In the genomic region with DNA sequence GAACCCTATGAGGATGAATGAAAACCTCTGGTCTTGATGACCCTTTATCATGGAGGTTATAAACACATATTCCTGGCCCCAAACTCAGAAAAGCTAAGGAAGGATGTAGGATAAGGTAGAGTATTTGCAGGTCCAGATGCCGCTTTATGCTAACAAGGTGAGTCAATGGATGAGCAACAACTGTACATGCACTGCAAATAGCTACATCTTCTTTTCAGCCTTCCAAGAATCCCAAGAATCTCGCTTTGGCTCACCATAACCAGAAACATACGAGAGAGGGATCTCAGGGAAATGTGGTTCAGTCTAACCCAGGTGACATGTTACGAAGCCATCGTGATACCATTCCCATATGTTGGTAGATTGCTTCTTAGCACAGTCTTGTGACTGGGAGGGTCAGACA, we compare ENCODE assay signal across 28 cellular contexts.
A peak's percentile ranks its signal among the peaks of the same experiment; 100 is the strongest.
DNase-seq lines count a peak whose midpoint lies in the region; ATAC-seq, FAIRE-seq and TF ChIP-seq lines count a peak whose summit lies in the region.
"Had no signal": no experiment of that assay in that cellular context is flagged by ENCODE, and none has a peak within 500 bp of the region (broad histone marks: within the 10 kb centered on the region; RNA-seq: fewer than 3 reads in every experiment).

No MANE protein-coding gene starts in this region.

- H3K27ac ChIP-seq in astrocyte (ENCODE audit: low read depth, low read length) (peak overlapping the region; percentile 23), stomach (no peak overlapping the region)
- H3K27ac ChIP-seq: BLaER1 treated with 17β-estradiol and CSF1 and Interleukin-3, amounts not matched to agents 10 nM and 100 nM; PC-9; RWPE1 had no signal

- H3K36me3 ChIP-seq in astrocyte (ENCODE audit: insufficient read depth, low read length) (no peaks in the 10 kb centered on the region), stomach (no peaks in the 10 kb centered on the region)
- H3K36me3 ChIP-seq: BLaER1 treated with 17β-estradiol and CSF1 and Interleukin-3, amounts not matched to agents 10 nM and 100 nM had no signal

- peaks cover 78% of the 10 kb centered on the region for H3K4me1 Mint-ChIP-seq in HFFc6 (ENCODE audit: low read depth)
- peaks cover 52% of the 10 kb centered on the region for H3K4me1 Mint-ChIP-seq in astrocyte (ENCODE audit: low read depth, unreplicated experiment)

- H3K4me3 Mint-ChIP-seq in HFFc6, result no peak overlapping the region
- H3K4me3 Mint-ChIP-seq in astrocyte (ENCODE audit: unreplicated experiment), result no peak overlapping the region
- H3K4me3 Mint-ChIP-seq: CD4-positive, alpha-beta T cell had no signal

- no peaks in the 10 kb centered on the region for H3K79me2 ChIP-seq in astrocyte (ENCODE audit: insufficient read depth, low read length)

- H3K27me3 ChIP-seq in astrocyte (ENCODE audit: insufficient read depth, low read length) (no peaks in the 10 kb centered on the region), stomach (no peaks in the 10 kb centered on the region)
- H3K27me3 ChIP-seq: BLaER1 treated with 17β-estradiol and CSF1 and Interleukin-3, amounts not matched to agents 10 nM and 100 nM had no signal

- no peak overlapping the region for H3K9ac ChIP-seq in astrocyte (ENCODE audit: low read length)
- H3K9ac ChIP-seq: BLaER1 treated with 17β-estradiol and CSF1 and Interleukin-3, amounts not matched to agents 10 nM and 100 nM had no signal

- H4K20me1 ChIP-seq in astrocyte (ENCODE audit: insufficient read depth, low read length), result no peaks in the 10 kb centered on the region
- H4K20me1 ChIP-seq: BLaER1 treated with 17β-estradiol and CSF1 and Interleukin-3, amounts not matched to agents 10 nM and 100 nM had no signal

- peaks cover 19% of the 10 kb centered on the region; the same call in 1 of the 2 replicates for H3K36me3 Mint-ChIP-seq in HFFc6 (ENCODE audit: low read depth)
- H3K36me3 Mint-ChIP-seq in astrocyte (ENCODE audit: low read depth, unreplicated experiment), result no peaks in the 10 kb centered on the region

- H3K4me1 ChIP-seq in astrocyte (ENCODE audit: insufficient read depth, low read length), result peaks cover 27% of the 10 kb centered on the region
- H3K4me1 ChIP-seq in stomach, result peaks cover 0 to 11% (median 3%) of the 10 kb centered on the region in 4 donors

- H3K9me3 ChIP-seq in astrocyte (ENCODE audit: insufficient read depth, low read depth, low read length) (peaks cover 7% of the 10 kb centered on the region), stomach (no peaks in the 10 kb centered on the region)

- H3K4me3 ChIP-seq in astrocyte (ENCODE audit: insufficient read depth, low read depth, low read length), result no peak overlapping the region
- no peak overlapping the region for H3K4me3 ChIP-seq in stomach
- H3K4me3 ChIP-seq: BLaER1 treated with 17β-estradiol and CSF1 and Interleukin-3, amounts not matched to agents 10 nM and 100 nM; PC-9 had no signal

- peaks cover 13% of the 10 kb centered on the region for H3K9me3 Mint-ChIP-seq in HFFc6
- H3K9me3 Mint-ChIP-seq in astrocyte (ENCODE audit: unreplicated experiment), result peaks cover 5% of the 10 kb centered on the region
- H3K9me3 Mint-ChIP-seq: CD4-positive, alpha-beta T cell had no signal

- no peak overlapping the region for H3K4me2 ChIP-seq in astrocyte (ENCODE audit: low read length)
- H3K4me2 ChIP-seq: BLaER1 treated with 17β-estradiol and CSF1 and Interleukin-3, amounts not matched to agents 10 nM and 100 nM; PC-9 had no signal

- no peak for FAIRE-seq in astrocyte (lab: Jason Lieb, UNC)
- FAIRE-seq: D721Med, G401.6 had no signal

- H3K27ac Mint-ChIP-seq in HFFc6 (no peak overlapping the region), astrocyte (ENCODE audit: unreplicated experiment) (peak overlapping the region; percentile 26)
- H3K27ac Mint-ChIP-seq: CD4-positive, alpha-beta T cell had no signal

- no peak for ATAC-seq in HG02840 (IDR thresholded peaks at IDR 0.05; ENCODE audit: low FRiP score, unreplicated experiment)
- ATAC-seq: HCT116 had no signal

- intact Hi-C loops in stomach (cut with DNase I; ENCODE audit: low total_unique reads), result no loop called here
- intact Hi-C loops in posterior cingulate gyrus (cut with DNase I), result no loop called here

- no peak overlapping the region for H2AFZ ChIP-seq in astrocyte (ENCODE audit: low read depth, low read length)
- H2AFZ ChIP-seq: PC-9 had no signal

- TF ChIP-seq CTCF in HFFc6 (IDR thresholded peaks at IDR 0.05) (no peak), astrocyte (IDR thresholded peaks at IDR 0.05; ENCODE audit: insufficient read depth, low read depth, low read length) (no peak), stomach (IDR thresholded peaks at IDR 0.05) (no peak)

- H3K27me3 Mint-ChIP-seq in HFFc6 (ENCODE audit: insufficient read depth) (peaks cover 5% of the 10 kb centered on the region), astrocyte (ENCODE audit: low read depth, unreplicated experiment) (no peaks in the 10 kb centered on the region)

- no peak for TF ChIP-seq POLR2A in stomach (IDR thresholded peaks at IDR 0.05)

- 91 to 96% (median 94%) methylated on average over 5 of the region's 5 CpGs for WGBS in stomach, 5 donors

- TF ChIP-seq EP300 in stomach (IDR thresholded peaks at IDR 0.05), result no peak

- DNase-seq in A172 (ENCODE audit: low spot score), result peak; percentile 68
- DNase-seq in HFFc6, result peak; percentile 28
- DNase-seq in astrocyte (ENCODE audit: low read depth), result no peak
- DNase-seq in kidney tubule cell (ENCODE audit: low spot score), result peak; percentile 28
- DNase-seq in stomach, result no peak
- DNase-seq in posterior cingulate gyrus, result no peak
- DNase-seq: 8988T; AML-193; CD4-positive, alpha-beta T cell; GOT3; KBM-7; MV-4-11; NCI-H1105; NCI-H1436 treated with DMSO at 0.1 percent for 48 hours; NCI-H1930; NCI-H446; NCI-H524 treated with DMSO at 0.1 percent for 48 hours; NCI-H774; NK-92 treated with Interleukin-12 subunit alpha and Interleukin-12 subunit beta, amount 100 ng/mL, for 24 hours; PC-9; SHP77 treated with DMSO at 0.1 percent for 48 hours; SW 1271 had no signal

Comparison
In these comparisons a context has a peak if more than half of its experiments do, and no peak if none do; other contexts are left out.
1. DNase-seq: peak in A172 (single experiment), HFFc6 (single experiment) and kidney tubule cell (single experiment); none in astrocyte (single experiment), stomach (single experiment) and posterior cingulate gyrus (0 of 10).